24 cellular contexts compared by ENCODE assay signal in genomic region chr7:139972000-139972399, GRCh38.
DNase-seq lines count a peak whose midpoint lies in the region; ATAC-seq, FAIRE-seq and TF ChIP-seq lines count a peak whose summit lies in the region.
"Had no signal": no experiment of that assay in that cellular context is flagged by ENCODE, and none has a peak within 500 bp of the region (broad histone marks: within the 10 kb centered on the region; RNA-seq: fewer than 3 reads in every experiment).

No MANE protein-coding gene starts in this region.

- H3K36me3 ChIP-seq in K562 (ENCODE audit: control insufficient read depth, insufficient read depth, low read length) (peaks cover 43% of the 10 kb centered on the region), parathyroid adenoma (ENCODE audit: control insufficient read depth, insufficient read depth, low read length) (no peaks in the 10 kb centered on the region), pancreas (no peaks in the 10 kb centered on the region)
- H3K36me3 ChIP-seq: esophagus muscularis mucosa had no signal

- POLR2A ChIA-PET in K562 (lab: Yijun Ruan, JAX), result interaction anchor here (1.7 to 5.8 kb wide), 3 partner anchors 8 to 18 kb away, joined by 7 to 76 read pairs (median 13); no protein-coding TSS in a partner anchor

- in situ Hi-C loops in K562 (cut with MboI), result no loop called here

- peak; percentile 64 for DNase-seq in NCI-H748 (lab: John Stamatoyannopoulos, UW; ENCODE audit: unreplicated experiment)
- DNase-seq in NCI-H748 treated with DMSO at 0.1 percent for 48 hours (lab: John Stamatoyannopoulos, UW), result no peak
- peak; percentile 51 for DNase-seq in NCI-H146 (lab: John Stamatoyannopoulos, UW)
- DNase-seq in K562 (ENCODE audit: extremely low read depth in 1 of 4, low spot score in 3 of 4), result peak in 1 of 4 experiments; percentile 41
- no peak for DNase-seq in pancreas
- DNase-seq in left ventricle myocardium superior, result no peak
- DNase-seq: anterior cingulate cortex, C1 segment of cervical spinal cord, foreskin melanocyte, GDM1, mucosa of descending colon, NCI-H1048, NCI-H2171, NCI-H82, nephron progenitor cell, OCI-M1, T-helper 9 cell had no signal

- peaks cover 37% of the 10 kb centered on the region for H3K79me2 ChIP-seq in K562 (ENCODE audit: control insufficient read depth, insufficient read depth, low read length)
- H3K79me2 ChIP-seq in parathyroid adenoma, result no peaks in the 10 kb centered on the region

- H3K9ac ChIP-seq in K562 (ENCODE audit: insufficient read depth in 1 of 2, low read depth in 2 of 2, low read length in 2 of 2) (no peak overlapping the region), parathyroid adenoma (no peak overlapping the region)

- H3K4me2 ChIP-seq in K562 (ENCODE audit: insufficient read depth, low read length), result no peak overlapping the region
- H3K4me2 ChIP-seq in parathyroid adenoma (ENCODE audit: low read length), result no peak overlapping the region

- CTCF ChIA-PET in K562 (lab: Yijun Ruan, JAX; ENCODE audit: low intra/inter-chr PET ratio), result no interaction called here

- H2AFZ ChIP-seq in K562 (ENCODE audit: low read depth, low read length) (no peak overlapping the region), parathyroid adenoma (peak overlapping the region; percentile 63)

- peaks cover 4% of the 10 kb centered on the region; the same call in 1 of the 2 replicates for H4K20me1 ChIP-seq in K562 (replicated peaks; ENCODE audit: control insufficient read depth, insufficient read depth, low read length)

- FAIRE-seq in K562 (lab: Jason Lieb, UNC) (no peak), pancreas (lab: Jason Lieb, UNC) (no peak)
- FAIRE-seq: islet of Langerhans had no signal

- TF ChIP-seq POLR2A in K562 (conservative IDR thresholded peaks at IDR 0.05), result no peak

- TF ChIP-seq RAD21 in K562 (CRISPR knock-in tag; conservative IDR thresholded peaks at IDR 0.05 in 1 of 2, IDR thresholded peaks at IDR 0.05 in 1 of 2), result no peak

- H3K4me3 ChIP-seq in K562, result no peak overlapping the region
- H3K4me3 ChIP-seq in parathyroid adenoma (ENCODE audit: low read depth, low read length), result no peak overlapping the region
- no peak overlapping the region for H3K4me3 ChIP-seq in pancreas
- H3K4me3 ChIP-seq: coronary artery, esophagus muscularis mucosa, mucosa of descending colon had no signal

- H3K9me1 ChIP-seq in K562 (ENCODE audit: control insufficient read depth, insufficient read depth, low read length), result peaks cover 3% of the 10 kb centered on the region

- intact Hi-C loops in K562 (cut with micrococcal nuclease), result no loop called here
- intact Hi-C loops in pancreas (cut with DNase I), result no loop called here
- intact Hi-C loops in left ventricle myocardium superior (cut with micrococcal nuclease), result no loop called here

- H3K9me3 ChIP-seq in K562 (replicated peaks; ENCODE audit: control insufficient read depth, insufficient read depth, low read depth, low read length), result no peaks in the 10 kb centered on the region
- H3K9me3 ChIP-seq in parathyroid adenoma (ENCODE audit: control insufficient read depth, low read length), result no peaks in the 10 kb centered on the region
- no peaks in the 10 kb centered on the region for H3K9me3 ChIP-seq in pancreas
- H3K9me3 ChIP-seq: esophagus muscularis mucosa, mucosa of descending colon had no signal

- H3K4me1 ChIP-seq in K562 (replicated peaks in 1 of 2; ENCODE audit: control insufficient read depth in 2 of 2, insufficient read depth in 2 of 2, low read length in 2 of 2) (peaks cover 8 to 17% of the 10 kb centered on the region in 2 experiments; a peak in 4 of 5 replicates), parathyroid adenoma (peaks cover 10% of the 10 kb centered on the region), pancreas (no peaks in the 10 kb centered on the region)

- no peak for TF ChIP-seq EP300 in K562 (IDR thresholded peaks at IDR 0.05; ENCODE audit: low read length)

- BruUV-seq in K562 (replicated peaks; lab: Mats Ljungman, UMichigan), result no TSS peak

- H3K27me3 ChIP-seq in K562 (ENCODE audit: control insufficient read depth in 2 of 2, insufficient read depth in 2 of 2, low read length in 2 of 2) (no peaks in the 10 kb centered on the region), parathyroid adenoma (ENCODE audit: control insufficient read depth, insufficient read depth, low read length) (no peaks in the 10 kb centered on the region), pancreas (no peaks in the 10 kb centered on the region)
- H3K27me3 ChIP-seq: esophagus muscularis mucosa had no signal

- ATAC-seq in K562 (peak; percentile 8; the same call in 1 of the 3 replicates), pancreas (no peak), GM18861 (IDR thresholded peaks at IDR 0.05; ENCODE audit: unreplicated experiment) (no peak), left ventricle myocardium superior (no peak)
- ATAC-seq: mucosa of descending colon, Right ventricle myocardium inferior, sciatic nerve had no signal

- TF ChIP-seq CTCF in K562 (IDR thresholded peaks at IDR 0.05 in 2 of 3, conservative IDR thresholded peaks at IDR 0.05 in 1 of 3; ENCODE audit: insufficient read depth in 2 of 3, low read depth in 1 of 3, low read length in 3 of 3) (no peak), parathyroid adenoma (IDR thresholded peaks at IDR 0.05) (no peak), pancreas (IDR thresholded peaks at IDR 0.05) (no peak)

- no peak overlapping the region for H3K27ac ChIP-seq in K562 (ENCODE audit: extremely low read depth, low read depth, low read length)
- no peak overlapping the region for H3K27ac ChIP-seq in parathyroid adenoma
- H3K27ac ChIP-seq in pancreas, result no peak overlapping the region
- H3K27ac ChIP-seq: coronary artery had no signal

TF ChIP-seq in K562, 482 proteins besides CTCF, POLR2A, EP300 and RAD21:
- TF ChIP-seq YY1 (IDR thresholded peaks at IDR 0.05; ENCODE audit: borderline replicate concordance in 1 of 3, control insufficient read depth in 1 of 3, extremely low read depth in 1 of 3, insufficient read depth in 3 of 3, insufficient read length in 1 of 3, insufficient replicate concordance in 2 of 3, low read depth in 1 of 3, low read length in 2 of 3), result no peak
- TF ChIP-seq BCL6 (CRISPR knock-in tag; IDR thresholded peaks at IDR 0.05), result no peak
- no peak for TF ChIP-seq LCOR (CRISPR knock-in tag; IDR thresholded peaks at IDR 0.05)
- TF ChIP-seq ZNF668 (CRISPR knock-in tag; IDR thresholded peaks at IDR 0.05), result no peak
- TF ChIP-seq ESRRB (CRISPR knock-in tag; IDR thresholded peaks at IDR 0.05; ENCODE audit: borderline replicate concordance), result no peak

Comparison
In these comparisons a context has a peak if more than half of its experiments do, and no peak if none do; other contexts are left out.
1. DNase-seq: peak in NCI-H748 (single experiment) and NCI-H146 (single experiment); none in NCI-H748 treated with DMSO at 0.1 percent for 48 hours (single experiment), pancreas (0 of 6) and left ventricle myocardium superior (single experiment).